8 cellular contexts compared by ENCODE assay signal in genomic region chr12:109097435-109098141, GRCh38. TPM values are rescaled to one million over a fixed set of nuclear protein-coding genes. Genes with fewer than 3 reads are reported as not detected.
DNase-seq lines count a peak whose midpoint lies in the region; ATAC-seq and TF ChIP-seq lines count a peak whose summit lies in the region.

Gene UNG (plus strand): TSS chr12:109097597. CDS start chr12:109097680, 83 bp downstream.

- ATAC-seq in HG02763 (IDR thresholded peaks at IDR 0.05; ENCODE audit: unreplicated experiment) = peak; percentile 94
- peak; percentile 94 for ATAC-seq in activated naive CD8-positive, alpha-beta T cell treated with anti-CD3 and anti-CD28 coated beads, Interleukin-2, amount 10 ng/mL, durations not matched to agents 7 days and 5 days (ENCODE audit: low read depth)

- peak within 1 kb of the TSS; percentile 69 for H3K27ac Mint-ChIP-seq in activated naive CD8-positive, alpha-beta T cell treated with anti-CD3 and anti-CD28 coated beads, Interleukin-2, amount 10 ng/mL, durations not matched to agents 7 days and 5 days

- WGBS in ovary, 3 donors = 0 to 1% (median 1%) methylated on average over 23 to 68 of the region's 68 CpGs
- under 1% methylated on average over 68 of the region's 68 CpGs for WGBS in thymus

- H3K4me3 ChIP-seq in GM12864 (ENCODE audit: low read depth, low read length) (peak within 1 kb of the TSS; percentile 90), ovary (peak within 1 kb of the TSS; percentile 78), thymus (ENCODE audit: low read length) (peak within 1 kb of the TSS; percentile 73)

- TF ChIP-seq EP300 in ovary (IDR thresholded peaks at IDR 0.05) = no peak

- H3K27me3 ChIP-seq in ovary (no peaks in the 10 kb centered on the region), thymus (ENCODE audit: control insufficient read depth, insufficient read depth) (no peaks in the 10 kb centered on the region)

- DNase-seq in GM12864 (ENCODE audit: low read depth) = peak; percentile 71
- peak; percentile 84 for DNase-seq in NCI-H1417 treated with DMSO at 0.1 percent for 48 hours (lab: John Stamatoyannopoulos, UW)
- peak; percentile 91 to 93 for DNase-seq in SW 1271 (lab: John Stamatoyannopoulos, UW)
- DNase-seq in activated naive CD8-positive, alpha-beta T cell treated with anti-CD3 and anti-CD28 coated beads, Interleukin-2, amount 10 ng/mL, durations not matched to agents 7 days and 5 days = peak; percentile 95
- peak; percentile 96 to 99 (median 98) for DNase-seq in head of caudate nucleus
- peak; percentile 96 to 98 (median 97) for DNase-seq in ovary

- peaks cover 1% of the 10 kb centered on the region for H3K27me3 Mint-ChIP-seq in activated naive CD8-positive, alpha-beta T cell treated with anti-CD3 and anti-CD28 coated beads, Interleukin-2, amount 10 ng/mL, durations not matched to agents 7 days and 5 days

- H3K27ac ChIP-seq in ovary = peak within 1 kb of the TSS; percentile 2 to 84
- H3K27ac ChIP-seq in thymus (ENCODE audit: low read depth) = peak within 1 kb of the TSS; percentile 75

- H3K9me3 ChIP-seq in ovary (no peaks in the 10 kb centered on the region), thymus (ENCODE audit: control insufficient read depth) (no peaks in the 10 kb centered on the region)

- H3K4me1 ChIP-seq in ovary (ENCODE audit: insufficient read depth) (peaks cover 5% of the 10 kb centered on the region), thymus (ENCODE audit: control insufficient read depth, insufficient read depth, low read length) (peaks cover 15% of the 10 kb centered on the region)

- H3K4me3 Mint-ChIP-seq in activated naive CD8-positive, alpha-beta T cell treated with anti-CD3 and anti-CD28 coated beads, Interleukin-2, amount 10 ng/mL, durations not matched to agents 7 days and 5 days = peak within 1 kb of the TSS; percentile 92

- TF ChIP-seq POLR2A in ovary (IDR thresholded peaks at IDR 0.05) = no peak

- H3K4me1 Mint-ChIP-seq in activated naive CD8-positive, alpha-beta T cell treated with anti-CD3 and anti-CD28 coated beads, Interleukin-2, amount 10 ng/mL, durations not matched to agents 7 days and 5 days = peaks cover 24% of the 10 kb centered on the region

- POLR2A ChIA-PET in activated naive CD8-positive, alpha-beta T cell treated with anti-CD3 and anti-CD28 coated beads, Interleukin-2, amount 10 ng/mL, durations not matched to agents 7 days and 5 days (lab: Charles Lee) = interaction anchor here (0.8 to 1.2 kb wide), 2 partner anchors 45 to 240 kb away, joined by 3 to 4 read pairs; partner anchors contain the start of genes SSH1 and USP30

- H3K36me3 ChIP-seq in ovary = no peaks in the 10 kb centered on the region
- peaks cover 3% of the 10 kb centered on the region for H3K36me3 ChIP-seq in thymus (ENCODE audit: control insufficient read depth, insufficient read depth)

- H3K9me3 Mint-ChIP-seq in activated naive CD8-positive, alpha-beta T cell treated with anti-CD3 and anti-CD28 coated beads, Interleukin-2, amount 10 ng/mL, durations not matched to agents 7 days and 5 days = no peaks in the 10 kb centered on the region

- intact Hi-C loops in head of caudate nucleus (cut with DNase I) = loop anchor here (10.0 kb wide), 1 partner anchor 143 kb away; no protein-coding TSS in a partner anchor
- intact Hi-C loops in ovary (cut with DNase I) = loop anchor here in 3 of 4 donors (5.0 to 10.0 kb wide), 5 partner anchors 243 to 535 kb away; partner anchors contain the start of genes ISCU (in 2 of the 3), SART3 (in 2 of the 3) and SSH1 (in 1 of the 3)

- TF ChIP-seq CTCF in GM12864 (IDR thresholded peaks at IDR 0.05; ENCODE audit: low read depth, low read length, missing control alignments) (no peak), ovary (IDR thresholded peaks at IDR 0.05) (no peak)

- H3K36me3 Mint-ChIP-seq in activated naive CD8-positive, alpha-beta T cell treated with anti-CD3 and anti-CD28 coated beads, Interleukin-2, amount 10 ng/mL, durations not matched to agents 7 days and 5 days = peaks cover 24% of the 10 kb centered on the region

RNA-seq across cellular contexts. Expression of gene UNG, which starts in this region (rescaled TPM):
- total RNA-seq in activated naive CD8-positive, alpha-beta T cell treated with anti-CD3 and anti-CD28 coated beads, Interleukin-2, amount 10 ng/mL, durations not matched to agents 7 days and 5 days = 10 to 100 TPM; 47.4 to 54.7 TPM
- total RNA-seq in ovary = 10 to 100 TPM; 13.5 to 25.4 (median 21.5) TPM
- polyA plus RNA-seq in ovary (10 to 100 TPM; 13.5 to 34.2 TPM), thymus (14.1 TPM)

Comparison
In these comparisons a context has a peak if more than half of its experiments do, and no peak if none do; other contexts are left out.
1. Peak in every context shown above with its lines: DNase-seq, ATAC-seq, H3K4me3 ChIP-seq and H3K27ac ChIP-seq.